ENCODE assay signal across 10 cellular contexts in the genomic region with DNA sequence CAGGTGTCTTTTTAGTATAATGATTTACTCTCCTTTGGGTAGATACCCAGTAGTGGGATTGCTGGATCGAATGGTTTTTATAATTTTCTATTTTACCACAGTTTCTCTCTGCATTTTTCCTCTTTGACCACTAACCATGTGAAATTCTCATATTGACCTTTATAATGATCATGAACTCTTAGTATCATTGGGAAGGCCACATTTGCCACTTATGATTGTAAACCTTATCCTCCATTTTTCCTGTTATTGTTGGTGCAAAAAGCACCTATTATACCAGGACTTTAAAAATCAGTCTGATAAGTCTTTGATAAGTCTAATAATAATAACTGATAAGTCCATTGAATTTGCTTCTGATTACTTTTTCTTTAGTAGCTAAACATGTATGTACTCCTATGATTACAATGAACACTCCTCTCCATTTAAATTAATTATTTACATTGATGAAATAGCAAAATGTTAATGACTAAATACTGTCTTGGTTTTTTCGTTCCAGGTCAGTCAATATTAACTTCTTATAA. TPM values are rescaled to one million over a fixed set of nuclear protein-coding genes. Genes with fewer than 3 reads are reported as not detected.
DNase-seq lines count a peak whose midpoint lies in the region; ATAC-seq and TF ChIP-seq lines count a peak whose summit lies in the region.
"Had no signal": no experiment of that assay in that cellular context is flagged by ENCODE, and none has a peak within 500 bp of the region (broad histone marks: within the 10 kb centered on the region; RNA-seq: fewer than 3 reads in every experiment).

No MANE protein-coding gene starts in this region.

- H3K4me3 Mint-ChIP-seq in CD8-positive, alpha-beta T cell: peak overlapping the region; percentile 24
- H3K4me3 Mint-ChIP-seq in effector memory CD8-positive, alpha-beta T cell: peak overlapping the region; percentile 100
- H3K4me3 Mint-ChIP-seq in osteocyte (ENCODE audit: unreplicated experiment): peak overlapping the region; percentile 65

- H3K4me1 ChIP-seq in CD8-positive, alpha-beta T cell (ENCODE audit: insufficient read depth, low read length): peaks cover 66% of the 10 kb centered on the region
- peaks cover 27% of the 10 kb centered on the region for H3K4me1 ChIP-seq in RWPE2 (ENCODE audit: insufficient read depth, poor library complexity, severe bottlenecking)

- H3K36me3 Mint-ChIP-seq in CD8-positive, alpha-beta T cell: peaks cover 41% of the 10 kb centered on the region
- H3K36me3 Mint-ChIP-seq in effector memory CD8-positive, alpha-beta T cell (ENCODE audit: insufficient read depth): peaks cover 91% of the 10 kb centered on the region
- H3K36me3 Mint-ChIP-seq in osteocyte (ENCODE audit: unreplicated experiment): peaks cover 63% of the 10 kb centered on the region

- H3K9me3 ChIP-seq in CD8-positive, alpha-beta T cell (ENCODE audit: low read length): no peaks in the 10 kb centered on the region
- no peaks in the 10 kb centered on the region for H3K9me3 ChIP-seq in RWPE2 (ENCODE audit: severe bottlenecking)

- no peaks in the 10 kb centered on the region for H3K9me3 Mint-ChIP-seq in CD8-positive, alpha-beta T cell
- H3K9me3 Mint-ChIP-seq in effector memory CD8-positive, alpha-beta T cell: no peaks in the 10 kb centered on the region
- no peaks in the 10 kb centered on the region for H3K9me3 Mint-ChIP-seq in osteocyte (ENCODE audit: unreplicated experiment)

- no peaks in the 10 kb centered on the region for H3K27me3 ChIP-seq in CD8-positive, alpha-beta T cell (ENCODE audit: insufficient read depth, low read length)
- H3K27me3 ChIP-seq in RWPE2 (ENCODE audit: insufficient read depth, poor library complexity, severe bottlenecking): no peaks in the 10 kb centered on the region

- H3K36me3 ChIP-seq in CD8-positive, alpha-beta T cell (ENCODE audit: insufficient read depth, low read length): peaks cover 5% of the 10 kb centered on the region
- H3K36me3 ChIP-seq in RWPE2 (ENCODE audit: low read depth): peaks cover 100% of the 10 kb centered on the region

- no peak for TF ChIP-seq CTCF in CD8-positive, alpha-beta T cell (IDR thresholded peaks at IDR 0.05)
- no peak for TF ChIP-seq CTCF in RWPE2 (IDR thresholded peaks at IDR 0.05; ENCODE audit: poor library complexity, severe bottlenecking)
- TF ChIP-seq CTCF in osteocyte (IDR thresholded peaks at IDR 0.05): no peak

- H3K4me3 ChIP-seq in CD8-positive, alpha-beta T cell (ENCODE audit: low read depth, low read length): no peak overlapping the region
- no peak overlapping the region for H3K4me3 ChIP-seq in RWPE2 (ENCODE audit: severe bottlenecking)
- H3K4me3 ChIP-seq: lung had no signal

- intact Hi-C loops in CD8-positive, alpha-beta T cell (cut with DNase I, micrococcal nuclease): no loop called here
- intact Hi-C loops in posterior cingulate gyrus (cut with DNase I): no loop called here

- CTCF ChIA-PET in CD8-positive, alpha-beta T cell (lab: Charles Lee): interaction anchor here (0.7 to 1.4 kb wide), 7 partner anchors 8 to 75 kb away, joined by 3 to 42 read pairs (median 4); no protein-coding TSS in a partner anchor

- H3K4me1 Mint-ChIP-seq in CD8-positive, alpha-beta T cell (ENCODE audit: low read depth): peaks cover 87% of the 10 kb centered on the region
- peaks cover 71 to 86% of the 10 kb centered on the region in 2 donors for H3K4me1 Mint-ChIP-seq in effector memory CD8-positive, alpha-beta T cell (ENCODE audit: low read depth in 2 of 2)
- peaks cover 89% of the 10 kb centered on the region for H3K4me1 Mint-ChIP-seq in osteocyte (ENCODE audit: unreplicated experiment)

- no peaks in the 10 kb centered on the region for H3K27me3 Mint-ChIP-seq in CD8-positive, alpha-beta T cell (ENCODE audit: low read depth)
- no peaks in the 10 kb centered on the region for H3K27me3 Mint-ChIP-seq in effector memory CD8-positive, alpha-beta T cell
- H3K27me3 Mint-ChIP-seq in osteocyte (ENCODE audit: unreplicated experiment): no peaks in the 10 kb centered on the region

- ATAC-seq in CD8-positive, alpha-beta T cell: no peak
- ATAC-seq in RWPE2 (ENCODE audit: low read depth): no peak
- no peak for ATAC-seq in effector memory CD8-positive, alpha-beta T cell (replicated peaks)

- POLR2A ChIA-PET in CD8-positive, alpha-beta T cell (lab: Charles Lee): interaction anchor here (0.7 to 1.5 kb wide), 8 partner anchors 9 to 74 kb away, joined by 3 to 19 read pairs (median 5); partner anchors contain the start of gene NEAT1

- peak overlapping the region; percentile 89 for H3K27ac Mint-ChIP-seq in CD8-positive, alpha-beta T cell
- peak overlapping the region; percentile 94 to 99 for H3K27ac Mint-ChIP-seq in effector memory CD8-positive, alpha-beta T cell
- peak overlapping the region; percentile 74 for H3K27ac Mint-ChIP-seq in osteocyte (ENCODE audit: unreplicated experiment)

- H3K27ac ChIP-seq in CD8-positive, alpha-beta T cell (ENCODE audit: low read depth, low read length): peak overlapping the region; percentile 4
- H3K27ac ChIP-seq in RWPE2 (ENCODE audit: poor library complexity, severe bottlenecking): peak overlapping the region; percentile 97

- DNase-seq in CD8-positive, alpha-beta T cell: no peak
- no peak for DNase-seq in RWPE2 (ENCODE audit: low spot score)
- no peak for DNase-seq in effector memory CD8-positive, alpha-beta T cell
- no peak for DNase-seq in osteocyte (ENCODE audit: extremely low spot score, unreplicated experiment)
- no peak for DNase-seq in NCI-H345 (lab: John Stamatoyannopoulos, UW)
- DNase-seq in posterior cingulate gyrus: no peak
- no peak for DNase-seq in NCI-H1436 treated with DMSO at 0.1 percent for 48 hours (lab: John Stamatoyannopoulos, UW)
- no peak for DNase-seq in RKO (ENCODE audit: low spot score)
- DNase-seq: Right ventricle myocardium superior had no signal

RNA-seq across cellular contexts. Expression of gene NEAT1, which starts 9.6 kb away (rescaled TPM):
- total RNA-seq in CD8-positive, alpha-beta T cell: 100 to 1,000 TPM; 198 to 201 TPM
- 300 and 534 TPM in 2 replicates for total RNA-seq in osteocyte

RNA-seq across cellular contexts. Expression of gene FRMD8, which starts 45.8 kb away (rescaled TPM):
- 10 to 100 TPM; 18.4 to 20.8 TPM for total RNA-seq in CD8-positive, alpha-beta T cell
- 62.8 and 65.8 TPM in 2 replicates for total RNA-seq in osteocyte

RNA-seq across cellular contexts. Expression of gene SLC25A45, which starts 49.7 kb away (rescaled TPM):
- total RNA-seq in CD8-positive, alpha-beta T cell: 10 to 100 TPM; 27.8 to 29.6 TPM
- total RNA-seq in osteocyte: 9.9 and 10.8 TPM in 2 replicates

Comparison
In these comparisons a context has a peak if more than half of its experiments do, and no peak if none do; other contexts are left out.
1. H3K4me3 Mint-ChIP-seq: peak in every context shown above with its lines; median percentile 100 in effector memory CD8-positive, alpha-beta T cell; 65 in osteocyte; 24 in CD8-positive, alpha-beta T cell.